Comparison of ENCODE assay signal across 27 cellular contexts in the genomic region with DNA sequence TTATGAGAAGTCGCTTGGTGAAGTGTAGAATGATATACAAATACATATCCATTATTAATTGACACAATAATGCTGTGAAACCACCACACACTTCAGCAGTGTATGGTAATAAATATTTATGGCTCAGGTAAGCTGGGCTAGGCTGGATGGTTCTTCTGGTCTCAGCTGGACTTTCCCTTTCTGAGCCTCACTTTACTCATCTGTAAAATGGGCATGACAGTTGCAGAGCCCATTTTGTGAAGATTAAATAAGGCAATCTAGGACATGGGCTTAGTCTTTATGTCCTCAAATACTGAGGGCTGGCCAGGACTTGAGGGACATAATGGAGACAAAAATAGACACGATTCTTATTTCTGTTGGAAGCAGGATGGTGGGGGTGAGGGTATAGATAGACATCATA.
DNase-seq lines count a peak whose midpoint lies in the region; ATAC-seq, FAIRE-seq and TF ChIP-seq lines count a peak whose summit lies in the region.
"Had no signal": no experiment of that assay in that cellular context is flagged by ENCODE, and none has a peak within 500 bp of the region (broad histone marks: within the 10 kb centered on the region; RNA-seq: fewer than 3 reads in every experiment).

No MANE protein-coding gene starts in this region.

- no peak overlapping the region for H2BK12ac ChIP-seq in H1 (ENCODE audit: low read depth, low read length)

- H3K9me1 ChIP-seq in K562 (ENCODE audit: control insufficient read depth, insufficient read depth, low read length) = no peaks in the 10 kb centered on the region

- TF ChIP-seq CTCF in right atrium auricular region (IDR thresholded peaks at IDR 0.05) = no peak
- TF ChIP-seq CTCF in K562 (IDR thresholded peaks at IDR 0.05 in 2 of 3, conservative IDR thresholded peaks at IDR 0.05 in 1 of 3; ENCODE audit: insufficient read depth in 2 of 3, low read depth in 1 of 3, low read length in 3 of 3) = no peak
- TF ChIP-seq CTCF in H1 (IDR thresholded peaks at IDR 0.05; ENCODE audit: control extremely low read depth in 1 of 3, insufficient read depth in 1 of 3, low read depth in 1 of 3, low read length in 3 of 3) = no peak
- TF ChIP-seq CTCF in neural cell (IDR thresholded peaks at IDR 0.05; ENCODE audit: poor library complexity, severe bottlenecking) = no peak

- no peak overlapping the region for H3K14ac ChIP-seq in H1 (ENCODE audit: insufficient read length)

- 0% methylated on average over 2 of the region's 2 CpGs for WGBS in K562 (ENCODE audit: insufficient coverage, low coverage, missing lambda C conversion rate)
- 89% methylated on average over 2 of the region's 2 CpGs; no CpG with 5 or more reads in 1 of the 2 experiments for WGBS in H1 (ENCODE audit: extremely low coverage in 1 of 2, insufficient coverage in 1 of 2, insufficient read length in 1 of 2, insufficient replicate concordance in 2 of 2, low coverage in 1 of 2, low lambda C conversion rate in 2 of 2, missing lambda C conversion rate in 1 of 2), 2 experiments

- POLR2A ChIA-PET in K562 (lab: Yijun Ruan, JAX) = no interaction called here
- POLR2A ChIA-PET in H1 (lab: Charles Lee; ENCODE audit: partially characterized antibody) = no interaction called here

- H2BK120ac ChIP-seq in H1 (replicated peaks; ENCODE audit: low read depth, low read length) = no peak overlapping the region

- no peak overlapping the region for H4K91ac ChIP-seq in H1 (replicated peaks; ENCODE audit: insufficient read length, low read length)

- H3K79me2 ChIP-seq in K562 (ENCODE audit: control insufficient read depth, insufficient read depth, low read length) = no peaks in the 10 kb centered on the region
- H3K79me2 ChIP-seq in H1 (ENCODE audit: control insufficient read depth in 1 of 2, insufficient read depth in 2 of 2, low read length in 2 of 2) = no peaks in the 10 kb centered on the region
- H3K79me2 ChIP-seq in neural cell (replicated peaks; ENCODE audit: insufficient read depth, low read length) = no peaks in the 10 kb centered on the region

- no peaks in the 10 kb centered on the region; the same call in 1 of the 2 replicates for H3K23me2 ChIP-seq in H1 (ENCODE audit: low read depth, low read length)

- H3K36me3 ChIP-seq in right atrium auricular region (no peaks in the 10 kb centered on the region), K562 (ENCODE audit: control insufficient read depth, insufficient read depth, low read length) (no peaks in the 10 kb centered on the region), H1 (ENCODE audit: control insufficient read depth in 2 of 4, insufficient read depth in 4 of 4, low read length in 3 of 4) (no peaks in the 10 kb centered on the region), neural cell (ENCODE audit: insufficient read depth, low read length) (no peaks in the 10 kb centered on the region)
- H3K36me3 ChIP-seq: BE2C, BLaER1 had no signal

- no peak overlapping the region for H3K18ac ChIP-seq in H1 (ENCODE audit: extremely low read depth, low read length)

- intact Hi-C loops in left ventricle myocardium superior (cut with micrococcal nuclease) = no loop called here
- intact Hi-C loops in K562 (cut with micrococcal nuclease) = no loop called here

- no peak overlapping the region for H2AK5ac ChIP-seq in H1 (ENCODE audit: low read depth, low read length)

- H4K5ac ChIP-seq in H1 (ENCODE audit: insufficient read length, low read depth, low read length) = no peak overlapping the region

- H4K20me1 ChIP-seq in K562 (replicated peaks; ENCODE audit: control insufficient read depth, insufficient read depth, low read length) (no peaks in the 10 kb centered on the region), H1 (replicated peaks in 1 of 2; ENCODE audit: control insufficient read depth in 1 of 2, insufficient read depth in 2 of 2, low read length in 2 of 2) (no peaks in the 10 kb centered on the region), neural cell (ENCODE audit: insufficient read depth) (no peaks in the 10 kb centered on the region)
- H4K20me1 ChIP-seq: BLaER1 had no signal

- H3K4me1 ChIP-seq in right atrium auricular region (no peaks in the 10 kb centered on the region), K562 (replicated peaks in 1 of 2; ENCODE audit: control insufficient read depth in 2 of 2, insufficient read depth in 2 of 2, low read length in 2 of 2) (no peaks in the 10 kb centered on the region), H1 (replicated peaks in 1 of 4; ENCODE audit: control insufficient read depth in 3 of 4, insufficient read depth in 4 of 4, low read length in 3 of 4) (peaks cover 0 to 3% (median 0%) of the 10 kb centered on the region in 4 experiments; a peak in 1 of 7 replicates)
- H3K4me1 ChIP-seq: BE2C, BLaER1 had no signal

- H3K4me2 ChIP-seq in K562 (ENCODE audit: insufficient read depth, low read length) (no peak overlapping the region), H1 (ENCODE audit: insufficient read depth in 1 of 2, low read depth in 2 of 2, low read length in 2 of 2) (no peak overlapping the region), neural cell (ENCODE audit: low read length) (no peak overlapping the region)
- H3K4me2 ChIP-seq: BLaER1 had no signal

- H3K9ac ChIP-seq in K562 (ENCODE audit: insufficient read depth in 1 of 2, low read depth in 2 of 2, low read length in 2 of 2) (no peak overlapping the region), H1 (replicated peaks in 1 of 4; ENCODE audit: extremely low read depth in 1 of 4, low read depth in 3 of 4, low read length in 3 of 4) (no peak overlapping the region), neural cell (ENCODE audit: low read length) (no peak overlapping the region)
- H3K9ac ChIP-seq: BLaER1 had no signal

- H2BK5ac ChIP-seq in H1 (ENCODE audit: low read depth, low read length) = no peak overlapping the region

- no TSS peak for BruUV-seq in K562 (replicated peaks; lab: Mats Ljungman, UMichigan)

- FAIRE-seq in K562 (lab: Jason Lieb, UNC) (no peak), H1 (lab: Jason Lieb, UNC) (no peak)
- FAIRE-seq: A204.1, GM12878, GM12892, GM19239 had no signal

- no peak overlapping the region for H3K4ac ChIP-seq in H1 (replicated peaks; ENCODE audit: insufficient read length, low read depth, low read length)

- H3K27me3 ChIP-seq in right atrium auricular region (no peaks in the 10 kb centered on the region), K562 (ENCODE audit: control insufficient read depth in 2 of 2, insufficient read depth in 2 of 2, low read length in 2 of 2) (no peaks in the 10 kb centered on the region), H1 (replicated peaks in 1 of 4; ENCODE audit: control insufficient read depth in 3 of 4, extremely low read depth in 1 of 4, insufficient read depth in 3 of 4, low read length in 3 of 4) (no peaks in the 10 kb centered on the region), neural cell (ENCODE audit: insufficient read depth, low read depth, low read length) (no peaks in the 10 kb centered on the region)
- H3K27me3 ChIP-seq: BE2C, BLaER1 had no signal

- H3F3A ChIP-seq in neural cell (ENCODE audit: insufficient read depth, low read length, poor library complexity, severe bottlenecking) = no peaks in the 10 kb centered on the region

- H3K4me3 ChIP-seq in right atrium auricular region (no peak overlapping the region), K562 (no peak overlapping the region), H1 (ENCODE audit: extremely low read depth in 1 of 4, insufficient read depth in 2 of 4, low read depth in 3 of 4, low read length in 4 of 4) (no peak overlapping the region), neural cell (ENCODE audit: low read length) (no peak overlapping the region)
- H3K4me3 ChIP-seq: BLaER1, GM12878 had no signal

- no peak overlapping the region for H4K8ac ChIP-seq in H1 (ENCODE audit: extremely low read depth, insufficient read depth, low read length)

- H2BK15ac ChIP-seq in H1 (ENCODE audit: low read length) = no peak overlapping the region

- in situ Hi-C loops in K562 (cut with MboI) = no loop called here

- ATAC-seq in left ventricle myocardium superior (no peak), K562 (no peak), GM18498 (IDR thresholded peaks at IDR 0.05; ENCODE audit: unreplicated experiment) (no peak)
- ATAC-seq: GM12878 had no signal

- no peak overlapping the region for H2AFZ ChIP-seq in K562 (ENCODE audit: low read depth, low read length)
- H2AFZ ChIP-seq in H1 (ENCODE audit: low read length) = no peak overlapping the region
- H2AFZ ChIP-seq in neural cell (ENCODE audit: low read depth, low read length) = no peak overlapping the region

- H3K23ac ChIP-seq in H1 (ENCODE audit: insufficient read length) = no peak overlapping the region

- H2BK20ac ChIP-seq in H1 (ENCODE audit: low read length) = no peak overlapping the region

- peak; percentile 1 for DNase-seq in right atrium auricular region (ENCODE audit: low spot score)
- DNase-seq in left ventricle myocardium superior = no peak
- DNase-seq in K562 (ENCODE audit: extremely low read depth in 1 of 4, low spot score in 3 of 4) = no peak
- no peak for DNase-seq in H1 (ENCODE audit: low read depth in 1 of 2, low spot score in 2 of 2)
- no peak for DNase-seq in NCI-H748 treated with DMSO at 0.1 percent for 48 hours (lab: John Stamatoyannopoulos, UW)
- DNase-seq: 8988T; ACHN; BE2C; C1 segment of cervical spinal cord; CD4-positive, alpha-beta memory T cell; CD4-positive, CD25-positive, alpha-beta regulatory T cell; CD8-positive, alpha-beta memory T cell; COR-L47; DMS 273 treated with DMSO at 0.1 percent for 48 hours; DMS153; DMS53; DMS79; DND-41; EL; GDM1 had no signal

- H3K27ac ChIP-seq in right atrium auricular region (no peak overlapping the region), K562 (ENCODE audit: extremely low read depth, low read depth, low read length) (no peak overlapping the region), H1 (ENCODE audit: low read depth, low read length) (no peak overlapping the region), neural cell (ENCODE audit: low read length) (peak overlapping the region; percentile 20)
- H3K27ac ChIP-seq: BLaER1 had no signal

- no peaks in the 10 kb centered on the region for H3K9me3 ChIP-seq in right atrium auricular region
- H3K9me3 ChIP-seq in K562 (replicated peaks; ENCODE audit: control insufficient read depth, insufficient read depth, low read depth, low read length) = no peaks in the 10 kb centered on the region
- no peaks in the 10 kb centered on the region for H3K9me3 ChIP-seq in H1 (ENCODE audit: insufficient read depth in 2 of 2, low read depth in 1 of 2, low read length in 1 of 2)
- H3K9me3 ChIP-seq in neural cell (ENCODE audit: low read length) = no peaks in the 10 kb centered on the region
- H3K9me3 ChIP-seq: BE2C, BLaER1 had no signal

- no peak overlapping the region for H3K56ac ChIP-seq in H1 (replicated peaks; ENCODE audit: insufficient read length, low read depth, low read length)

- TF ChIP-seq POLR2A in K562 (conservative IDR thresholded peaks at IDR 0.05) (no peak), H1 (IDR thresholded peaks at IDR 0.05; ENCODE audit: control extremely low read depth in 1 of 2, low read depth in 2 of 2, low read length in 2 of 2) (no peak)

- H3K9me2 ChIP-seq in neural cell (ENCODE audit: insufficient read depth, low read length) = no peaks in the 10 kb centered on the region

- TF ChIP-seq RAD21 in K562 (CRISPR knock-in tag; conservative IDR thresholded peaks at IDR 0.05 in 1 of 2, IDR thresholded peaks at IDR 0.05 in 1 of 2) = no peak
- no peak for TF ChIP-seq RAD21 in H1 (IDR thresholded peaks at IDR 0.05 in 1 of 2, conservative IDR thresholded peaks at IDR 0.05 in 1 of 2; ENCODE audit: low read depth in 2 of 2, low read length in 2 of 2)
- no peak for TF ChIP-seq RAD21 in neural cell (conservative IDR thresholded peaks at IDR 0.05)

- CTCF ChIA-PET in K562 (lab: Yijun Ruan, JAX; ENCODE audit: low intra/inter-chr PET ratio) = interaction anchor here (0.6 to 0.7 kb wide), 2 partner anchors 63 to 223 kb away, joined by 3 to 5 read pairs; no protein-coding TSS in a partner anchor
- CTCF ChIA-PET in H1 (lab: Charles Lee; ENCODE audit: partially characterized antibody) = interaction anchor here (1.1 kb wide), 1 partner anchor 10 kb away, joined by 3 read pairs; no protein-coding TSS in a partner anchor

- H3K79me1 ChIP-seq in H1 (ENCODE audit: low read depth, low read length) = no peaks in the 10 kb centered on the region

- TF ChIP-seq EP300 in K562 (IDR thresholded peaks at IDR 0.05; ENCODE audit: low read length) (no peak), H1 (IDR thresholded peaks at IDR 0.05; ENCODE audit: borderline replicate concordance in 1 of 2, low read depth in 2 of 2, low read length in 2 of 2) (no peak), neural cell (conservative IDR thresholded peaks at IDR 0.05; ENCODE audit: poor library complexity, severe bottlenecking) (no peak)
